ENCODE assay signal across 8 cellular contexts in genomic region chr2:205685314-205686230, GRCh38. TPM values are rescaled to one million over a fixed set of nuclear protein-coding genes. Genes with fewer than 3 reads are reported as not detected.
DNase-seq lines count a peak whose midpoint lies in the region; ATAC-seq and TF ChIP-seq lines count a peak whose summit lies in the region.

No MANE protein-coding gene starts in this region.

- H3K9ac ChIP-seq in colonic mucosa (ENCODE audit: low read depth in 2 of 2, low read length in 2 of 2) = peak overlapping the region; percentile 40 to 74

- H3K4me3 ChIP-seq in colonic mucosa = peak overlapping the region; percentile 51
- H3K4me3 ChIP-seq in transverse colon = peak overlapping the region; percentile 57 to 69 (median 58)

- in situ Hi-C loops in transverse colon (cut with MboI; ENCODE audit: low pct_ligation_motif_present in 1 of 4, low pct_unique_long_range_greater_than_20kb in 1 of 4, low sequenced_read_pairs in 3 of 4) = no loop called here

- peak overlapping the region; percentile 93 for H3K4me3 Mint-ChIP-seq in Calu3 (ENCODE audit: low read depth, unreplicated experiment)

- CTCF ChIA-PET in Calu3 (lab: Charles Lee) = interaction anchor here (1.2 kb wide), 1 partner anchor 52 kb away, joined by 3 read pairs; no protein-coding TSS in a partner anchor

- TF ChIP-seq EP300 in transverse colon (IDR thresholded peaks at IDR 0.05; ENCODE audit: low read depth) = no peak

- H3K9me3 Mint-ChIP-seq in Calu3 (ENCODE audit: low read depth, unreplicated experiment) = no peaks in the 10 kb centered on the region

- DNase-seq in Calu3 (peak; percentile 69), NCI-H446 treated with DMSO at 0.1 percent for 48 hours (lab: John Stamatoyannopoulos, UW) (peak; percentile 46), colonic mucosa (no peak), lung microvascular endothelial cell (ENCODE audit: low read depth in 2 of 2) (peak; percentile 60 to 66), transverse colon (no peak), dedifferentiated amniotic fluid mesenchymal stem cell (ENCODE audit: extremely low spot score) (no peak)

- H3K27me3 Mint-ChIP-seq in Calu3 (ENCODE audit: unreplicated experiment) = no peaks in the 10 kb centered on the region

- H3K9me3 ChIP-seq in colonic mucosa (no peaks in the 10 kb centered on the region), transverse colon (no peaks in the 10 kb centered on the region)

- 0 to 1% methylated on average over 3 to 74 of the region's 83 CpGs for WGBS in transverse colon (ENCODE audit: low coverage in 1 of 2), 2 donors

- peaks cover 50% of the 10 kb centered on the region for H3K36me3 Mint-ChIP-seq in Calu3 (ENCODE audit: insufficient read depth, unreplicated experiment)

- no peak for TF ChIP-seq POLR2A in transverse colon (IDR thresholded peaks at IDR 0.05)

- H3K4me1 Mint-ChIP-seq in Calu3 (ENCODE audit: low read depth, unreplicated experiment) = peaks cover 19% of the 10 kb centered on the region

- H3K27ac Mint-ChIP-seq in Calu3 (ENCODE audit: unreplicated experiment) = peak overlapping the region; percentile 74

- ATAC-seq in GM21786 (IDR thresholded peaks at IDR 0.05; ENCODE audit: unreplicated experiment) = no peak
- no peak for ATAC-seq in HG03342 (IDR thresholded peaks at IDR 0.05; ENCODE audit: unreplicated experiment)

- H3K36me3 ChIP-seq in colonic mucosa (no peaks in the 10 kb centered on the region), transverse colon (no peaks in the 10 kb centered on the region)

- TF ChIP-seq CTCF in Calu3 (IDR thresholded peaks at IDR 0.05; ENCODE audit: unreplicated experiment) (no peak), colonic mucosa (IDR thresholded peaks at IDR 0.05) (no peak), transverse colon (IDR thresholded peaks at IDR 0.05) (no peak)

- H3K27ac ChIP-seq in colonic mucosa (peak overlapping the region; percentile 57), transverse colon (peak overlapping the region; percentile 82 to 95 (median 88))

- H3K4me1 ChIP-seq in colonic mucosa (no peaks in the 10 kb centered on the region), transverse colon (peaks cover 0 to 68% (median 9%) of the 10 kb centered on the region in 4 donors)

- intact Hi-C loops in Calu3 (cut with micrococcal nuclease; ENCODE audit: unreplicated experiment) = loop anchor here (2.0 kb wide), 1 partner anchor 239 kb away; no protein-coding TSS in a partner anchor
- intact Hi-C loops in colonic mucosa (cut with DNase I) = no loop called here
- intact Hi-C loops in transverse colon (cut with DNase I; ENCODE audit: low total_unique reads) = loop anchor here (2.0 to 10.0 kb wide), 3 partner anchors 49 to 201 kb away; no protein-coding TSS in a partner anchor

- H3K27me3 ChIP-seq in colonic mucosa (peaks cover 25% of the 10 kb centered on the region), transverse colon (peaks cover 62% of the 10 kb centered on the region)

- no TSS peak for BruUV-seq in Calu3 (replicated peaks; lab: Mats Ljungman, UMichigan)

RNA-seq across cellular contexts. Expression of gene NRP2, which starts 3.3 kb away (rescaled TPM):
- total RNA-seq in Calu3 (2022) = 12.5 and 19.9 TPM in 2 replicates
- 10 to 100 TPM in 1 of 2 donors, 1 to 10 TPM in 1; 5.4 to 25.2 TPM for total RNA-seq in colonic mucosa
- 137 and 163 TPM in 2 replicates for total RNA-seq in lung microvascular endothelial cell
- 100 to 1,000 TPM in 1 of 4 donors, 10 to 100 TPM in 3; 35.1 to 146 (median 63.9) TPM for total RNA-seq in transverse colon

Comparison
In these comparisons a context has a peak if more than half of its experiments do, and no peak if none do; other contexts are left out.
1. DNase-seq: peak in Calu3 (single experiment), NCI-H446 treated with DMSO at 0.1 percent for 48 hours (single experiment) and lung microvascular endothelial cell (2 of 2); none in colonic mucosa (single experiment), transverse colon (single experiment) and dedifferentiated amniotic fluid mesenchymal stem cell (single experiment).